In genomic region chr20:62623488-62624324, GRCh38 we compare ENCODE assay signal across 8 cellular contexts. TPM values are rescaled to one million over a fixed set of nuclear protein-coding genes. Genes with fewer than 3 reads are reported as not detected.
DNase-seq lines count a peak whose midpoint lies in the region; ATAC-seq, FAIRE-seq and TF ChIP-seq lines count a peak whose summit lies in the region.

No MANE protein-coding gene starts in this region.

- H3K36me3 ChIP-seq in CD8-positive, alpha-beta T cell (ENCODE audit: insufficient read depth, low read length), result no peaks in the 10 kb centered on the region
- H3K36me3 ChIP-seq in thymus (ENCODE audit: control insufficient read depth, insufficient read depth), result no peaks in the 10 kb centered on the region

- no peaks in the 10 kb centered on the region for H3K9me3 ChIP-seq in CD8-positive, alpha-beta T cell (ENCODE audit: low read length)
- H3K9me3 ChIP-seq in thymus (ENCODE audit: control insufficient read depth), result no peaks in the 10 kb centered on the region

- WGBS in thymus, result 22% methylated on average over 23 of the region's 23 CpGs

- POLR2A ChIA-PET in CD8-positive, alpha-beta T cell (lab: Charles Lee), result interaction anchor here (1.3 kb wide), 1 partner anchor 28 kb away, joined by 3 read pairs; no protein-coding TSS in a partner anchor

- CTCF ChIA-PET in CD8-positive, alpha-beta T cell (lab: Charles Lee), result interaction anchor here (1.4 to 1.6 kb wide), 2 partner anchors 124 to 160 kb away, joined by 3 to 5 read pairs; no protein-coding TSS in a partner anchor

- H3K27me3 ChIP-seq in CD8-positive, alpha-beta T cell (ENCODE audit: insufficient read depth, low read length), result no peaks in the 10 kb centered on the region
- H3K27me3 ChIP-seq in thymus (ENCODE audit: control insufficient read depth, insufficient read depth), result no peaks in the 10 kb centered on the region

- peaks cover 19% of the 10 kb centered on the region for H3K4me1 ChIP-seq in CD8-positive, alpha-beta T cell (ENCODE audit: insufficient read depth, low read length)
- H3K4me1 ChIP-seq in thymus (ENCODE audit: control insufficient read depth, insufficient read depth, low read length), result peaks cover 13% of the 10 kb centered on the region

- no peak overlapping the region for H3K27ac ChIP-seq in CD8-positive, alpha-beta T cell (ENCODE audit: low read depth, low read length)
- H3K27ac ChIP-seq in thymus (ENCODE audit: low read depth), result peak overlapping the region; percentile 93

- FAIRE-seq in RCC 7860 (lab: Jason Lieb, UNC), result no peak

- no peaks in the 10 kb centered on the region for H3K9me3 Mint-ChIP-seq in CD8-positive, alpha-beta T cell

- H3K4me3 Mint-ChIP-seq in CD8-positive, alpha-beta T cell, result peak overlapping the region; percentile 60

- H3K4me3 ChIP-seq in CD8-positive, alpha-beta T cell (ENCODE audit: low read depth, low read length), result peak overlapping the region; percentile 24
- H3K4me3 ChIP-seq in fibroblast of the aortic adventitia (ENCODE audit: low read depth, low read length) (peak overlapping the region; percentile 18), thymus (ENCODE audit: low read length) (peak overlapping the region; percentile 20)

- intact Hi-C loops in CD8-positive, alpha-beta T cell (cut with DNase I, micrococcal nuclease), result loop anchor here in 1 of 2 experiments (1.0 to 5.0 kb wide), 3 partner anchors 19 to 169 kb away; partner anchors contain the start of gene SLCO4A1

- peaks cover 14% of the 10 kb centered on the region for H3K4me1 Mint-ChIP-seq in CD8-positive, alpha-beta T cell (ENCODE audit: low read depth)

- no peaks in the 10 kb centered on the region for H3K27me3 Mint-ChIP-seq in CD8-positive, alpha-beta T cell (ENCODE audit: low read depth)

- no peak for TF ChIP-seq CTCF in CD8-positive, alpha-beta T cell (IDR thresholded peaks at IDR 0.05)
- peak; percentile 38 for TF ChIP-seq CTCF in fibroblast of the aortic adventitia (IDR thresholded peaks at IDR 0.05; ENCODE audit: insufficient read depth, low read length)
- no peak for TF ChIP-seq CTCF in omental fat pad (IDR thresholded peaks at IDR 0.05)

- peak; percentile 65 to 86 (median 84) for DNase-seq in CD8-positive, alpha-beta T cell
- DNase-seq in RCC 7860 (ENCODE audit: low spot score) (peak; percentile 96), fibroblast of the aortic adventitia (ENCODE audit: low read depth) (peak; percentile 87), omental fat pad (ENCODE audit: low spot score) (peak; percentile 87)
- peak; percentile 58 to 70 for DNase-seq in activated T-helper 1 cell treated with anti-CD3 and anti-CD28 coated beads, Interleukin-2, amount 50 U/mL, for 16 hours (ENCODE audit: low read depth in 1 of 2, low spot score in 1 of 2)

- H3K36me3 Mint-ChIP-seq in CD8-positive, alpha-beta T cell, result no peaks in the 10 kb centered on the region

- H3K27ac Mint-ChIP-seq in CD8-positive, alpha-beta T cell, result peak overlapping the region; percentile 60

- peak; percentile 97 for ATAC-seq in CD8-positive, alpha-beta T cell
- peak; percentile 84 for ATAC-seq in GM19351 (IDR thresholded peaks at IDR 0.05; ENCODE audit: unreplicated experiment)
- ATAC-seq in HG03457 (IDR thresholded peaks at IDR 0.05; ENCODE audit: unreplicated experiment), result peak; percentile 53
- peak; percentile 92 for ATAC-seq in omental fat pad (ENCODE audit: low FRiP score)

RNA-seq across cellular contexts. Expression of gene SLCO4A1, which starts 18.6 kb away (rescaled TPM):
- total RNA-seq in CD8-positive, alpha-beta T cell, result 1 to 10 TPM; 4.5 to 4.7 TPM
- total RNA-seq in fibroblast of the aortic adventitia (ENCODE audit: low replicate concordance) (0.72 and 0.90 TPM in 2 replicates), omental fat pad (10 to 100 TPM; 26.1 to 67.4 (median 55.6) TPM)
- 13.4 TPM for polyA plus RNA-seq in thymus

Comparison
In these comparisons a context has a peak if more than half of its experiments do, and no peak if none do; other contexts are left out.
1. RNA of gene SLCO4A1, which starts 18.6 kb away (total RNA-seq): 26.1 to 67.4 TPM in omental fat pad; 4.5 to 4.7 TPM in CD8-positive, alpha-beta T cell and 0.72 to 0.90 TPM in fibroblast of the aortic adventitia; every median in the first group is over 4 times any median in the second.
2. Peak in every context shown above with its lines, with median percentiles within 50 percentile points of each other: ATAC-seq, DNase-seq and H3K4me3 ChIP-seq.